Comparison of ENCODE assay signal across 1 cellular context in genomic region chr4:53705972-53706371, GRCh38.
TF ChIP-seq lines count a peak whose summit lies in the region.

No MANE protein-coding gene starts in this region.

TF ChIP-seq in K562, 482 proteins besides CTCF, POLR2A, EP300 and RAD21 (continued from another document):
- TF ChIP-seq, protein P1, sequence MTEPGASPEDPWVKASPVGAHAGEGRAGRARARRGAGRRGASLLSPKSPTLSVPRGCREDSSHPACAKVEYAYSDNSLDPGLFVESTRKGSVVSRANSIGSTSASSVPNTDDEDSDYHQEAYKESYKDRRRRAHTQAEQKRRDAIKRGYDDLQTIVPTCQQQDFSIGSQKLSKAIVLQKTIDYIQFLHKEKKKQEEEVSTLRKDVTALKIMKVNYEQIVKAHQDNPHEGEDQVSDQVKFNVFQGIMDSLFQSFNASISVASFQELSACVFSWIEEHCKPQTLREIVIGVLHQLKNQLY (CRISPR knock-in tag; conservative IDR thresholded peaks at IDR 0.05): no peak
TF ChIP-seq in K562: peak in this region for 0.
